In genomic region chr1:45043094-45043493, GRCh38 we compare ENCODE assay signal across 27 cellular contexts. TPM values are rescaled to one million over a fixed set of nuclear protein-coding genes. Genes with fewer than 3 reads are reported as not detected.
DNase-seq lines count a peak whose midpoint lies in the region; ATAC-seq, FAIRE-seq and TF ChIP-seq lines count a peak whose summit lies in the region.
"Had no signal": no experiment of that assay in that cellular context is flagged by ENCODE, and none has a peak within 500 bp of the region (broad histone marks: within the 10 kb centered on the region; RNA-seq: fewer than 3 reads in every experiment).

No MANE protein-coding gene starts in this region.

- no peak overlapping the region for H2BK12ac ChIP-seq in H1 (ENCODE audit: low read depth, low read length)

- in situ Hi-C loops in KBM-7 (cut with MboI; ENCODE audit: low pct_unique_long_range_greater_than_20kb, low sequenced_read_pairs) = no loop called here

- H4K20me1 ChIP-seq in GM23338 (replicated peaks; ENCODE audit: insufficient read depth) (no peaks in the 10 kb centered on the region), Karpas-422 (ENCODE audit: insufficient read depth, low read depth, low read length) (no peaks in the 10 kb centered on the region), H1 (replicated peaks in 1 of 2; ENCODE audit: control insufficient read depth in 1 of 2, insufficient read depth in 2 of 2, low read length in 2 of 2) (peaks cover 0 to 1% of the 10 kb centered on the region in 2 experiments)
- H4K20me1 ChIP-seq: BLaER1 had no signal

- no peak overlapping the region for H2AFZ ChIP-seq in GM23338
- H2AFZ ChIP-seq in Karpas-422 (ENCODE audit: low read length) = no peak overlapping the region
- no peak overlapping the region for H2AFZ ChIP-seq in H1 (ENCODE audit: low read length)

- H4K5ac ChIP-seq in H1 (ENCODE audit: insufficient read length, low read depth, low read length) (no peak overlapping the region), mesendoderm (ENCODE audit: low read length) (no peak overlapping the region)

- H3K4me3 Mint-ChIP-seq in GM23338 = no peak overlapping the region
- H3K4me3 Mint-ChIP-seq: CD14-positive monocyte; CD4-positive, alpha-beta memory T cell; CD4-positive, CD25-positive, alpha-beta regulatory T cell; CD8-positive, alpha-beta memory T cell had no signal

- H3K4me3 ChIP-seq in GM23338 (no peak overlapping the region), Karpas-422 (ENCODE audit: low read length) (no peak overlapping the region), H1 (ENCODE audit: extremely low read depth in 1 of 4, insufficient read depth in 2 of 4, low read depth in 3 of 4, low read length in 4 of 4) (no peak overlapping the region), mesendoderm (ENCODE audit: low read length) (no peak overlapping the region), vagina (no peak overlapping the region)
- H3K4me3 ChIP-seq: BLaER1, GM12878 had no signal

- H2AK5ac ChIP-seq in H1 (ENCODE audit: low read depth, low read length) (no peak overlapping the region), mesendoderm (ENCODE audit: low read length) (no peak overlapping the region)

- H3K4ac ChIP-seq in H1 (replicated peaks; ENCODE audit: insufficient read length, low read depth, low read length) (no peak overlapping the region), mesendoderm (ENCODE audit: low read depth, low read length) (no peak overlapping the region)

- H3K18ac ChIP-seq in H1 (ENCODE audit: extremely low read depth, low read length) (no peak overlapping the region), mesendoderm (ENCODE audit: low read length) (no peak overlapping the region)

- H3K9me3 Mint-ChIP-seq in GM23338 = no peaks in the 10 kb centered on the region
- H3K9me3 Mint-ChIP-seq: CD14-positive monocyte; CD4-positive, alpha-beta memory T cell; CD4-positive, CD25-positive, alpha-beta regulatory T cell; CD8-positive, alpha-beta memory T cell had no signal

- no peak overlapping the region for H3K9ac ChIP-seq in Karpas-422 (ENCODE audit: low read length)
- H3K9ac ChIP-seq in H1 (replicated peaks in 1 of 4; ENCODE audit: extremely low read depth in 1 of 4, low read depth in 3 of 4, low read length in 3 of 4) = no peak overlapping the region
- no peak overlapping the region for H3K9ac ChIP-seq in mesendoderm (ENCODE audit: low read length)
- H3K9ac ChIP-seq: BLaER1 had no signal

- H4K91ac ChIP-seq in H1 (replicated peaks; ENCODE audit: insufficient read length, low read length) = no peak overlapping the region

- no peaks in the 10 kb centered on the region for H3F3A ChIP-seq in GM23338 (replicated peaks; ENCODE audit: low read depth)

- H3K4me1 ChIP-seq in GM23338 (ENCODE audit: insufficient read depth) = peaks cover 7% of the 10 kb centered on the region; the same call in 1 of the 2 replicates
- H3K4me1 ChIP-seq in Karpas-422 (ENCODE audit: low read length) = no peaks in the 10 kb centered on the region
- peaks cover 0 to 3% (median 0%) of the 10 kb centered on the region in 4 experiments; a peak in 1 of 7 replicates for H3K4me1 ChIP-seq in H1 (replicated peaks in 1 of 4; ENCODE audit: control insufficient read depth in 3 of 4, insufficient read depth in 4 of 4, low read length in 3 of 4)
- H3K4me1 ChIP-seq in mesendoderm (ENCODE audit: control insufficient read depth, low read depth, low read length) = no peaks in the 10 kb centered on the region
- H3K4me1 ChIP-seq in vagina = no peaks in the 10 kb centered on the region
- H3K4me1 ChIP-seq: BE2C had no signal

- no peak for TF ChIP-seq EP300 in H1 (IDR thresholded peaks at IDR 0.05; ENCODE audit: borderline replicate concordance in 1 of 2, low read depth in 2 of 2, low read length in 2 of 2)

- H2BK15ac ChIP-seq in H1 (ENCODE audit: low read length) = no peak overlapping the region
- no peak overlapping the region for H2BK15ac ChIP-seq in mesendoderm (replicated peaks; ENCODE audit: low read depth)

- no peak for TF ChIP-seq RAD21 in H1 (IDR thresholded peaks at IDR 0.05 in 1 of 2, conservative IDR thresholded peaks at IDR 0.05 in 1 of 2; ENCODE audit: low read depth in 2 of 2, low read length in 2 of 2)

- peaks cover 9% of the 10 kb centered on the region for H3K4me1 Mint-ChIP-seq in GM23338
- H3K4me1 Mint-ChIP-seq: CD4-positive, alpha-beta memory T cell; CD4-positive, CD25-positive, alpha-beta regulatory T cell; CD8-positive, alpha-beta memory T cell had no signal

- TF ChIP-seq CTCF in GM23338 (conservative IDR thresholded peaks at IDR 0.05; ENCODE audit: low read depth in 2 of 2) = no peak
- no peak for TF ChIP-seq CTCF in H1 (IDR thresholded peaks at IDR 0.05; ENCODE audit: control extremely low read depth in 1 of 3, insufficient read depth in 1 of 3, low read depth in 1 of 3, low read length in 3 of 3)
- TF ChIP-seq CTCF in vagina (IDR thresholded peaks at IDR 0.05) = no peak

- H3K14ac ChIP-seq in H1 (ENCODE audit: insufficient read length) = no peak overlapping the region

- intact Hi-C loops in vagina (cut with DNase I) = no loop called here

- peak; percentile 45 for FAIRE-seq in H1 (lab: Jason Lieb, UNC)
- FAIRE-seq: A204.1, GM12878, GM12892 had no signal

- H3K36me3 Mint-ChIP-seq in GM23338 (ENCODE audit: low read depth) = no peaks in the 10 kb centered on the region
- H3K36me3 Mint-ChIP-seq: CD14-positive monocyte; CD4-positive, CD25-positive, alpha-beta regulatory T cell had no signal

- TF ChIP-seq POLR2A in H1 (IDR thresholded peaks at IDR 0.05; ENCODE audit: control extremely low read depth in 1 of 2, low read depth in 2 of 2, low read length in 2 of 2) = no peak
- no peak for TF ChIP-seq POLR2A in vagina (IDR thresholded peaks at IDR 0.05)

- H3K9me2 ChIP-seq in GM23338 (ENCODE audit: insufficient read depth) (no peaks in the 10 kb centered on the region), Karpas-422 (replicated peaks; ENCODE audit: insufficient read depth, low read length) (no peaks in the 10 kb centered on the region)

- no peaks in the 10 kb centered on the region for H3K9me3 ChIP-seq in Karpas-422 (ENCODE audit: low read length)
- H3K9me3 ChIP-seq in H1 (ENCODE audit: insufficient read depth in 2 of 2, low read depth in 1 of 2, low read length in 1 of 2) = no peaks in the 10 kb centered on the region
- H3K9me3 ChIP-seq in vagina = no peaks in the 10 kb centered on the region
- H3K9me3 ChIP-seq: BE2C, BLaER1 had no signal

- DNase-seq in GM23338 (ENCODE audit: low spot score) (no peak), Karpas-422 (peak; percentile 14), H1 (ENCODE audit: low read depth in 1 of 2, low spot score in 2 of 2) (no peak), mesendoderm (peak; percentile 29), vagina (ENCODE audit: extremely low spot score in 2 of 2) (no peak), NCI-H510A treated with DMSO at 0.1 percent for 48 hours (lab: John Stamatoyannopoulos, UW) (no peak), KBM-7 (no peak)
- DNase-seq: 8988T; ACHN; BE2C; C1 segment of cervical spinal cord; CD4-positive, alpha-beta memory T cell; CD4-positive, CD25-positive, alpha-beta regulatory T cell; CD8-positive, alpha-beta memory T cell; COR-L47; DMS 273 treated with DMSO at 0.1 percent for 48 hours; DMS153; DMS53; DMS79; DND-41; EL; GDM1 had no signal

- H3K27ac ChIP-seq in GM23338 (ENCODE audit: low read depth) = no peak overlapping the region
- H3K27ac ChIP-seq in Karpas-422 (ENCODE audit: low read length) = no peak overlapping the region
- H3K27ac ChIP-seq in H1 (ENCODE audit: low read depth, low read length) = no peak overlapping the region
- no peak overlapping the region for H3K27ac ChIP-seq in mesendoderm (ENCODE audit: low read depth, low read length)
- H3K27ac ChIP-seq in vagina = no peak overlapping the region
- H3K27ac ChIP-seq: BLaER1 had no signal

- H3K27me3 Mint-ChIP-seq in GM23338 (ENCODE audit: insufficient read depth, low read depth, poor library complexity) = no peaks in the 10 kb centered on the region
- H3K27me3 Mint-ChIP-seq: CD4-positive, alpha-beta memory T cell; CD8-positive, alpha-beta memory T cell had no signal

- ATAC-seq in GM23338 = peak; percentile 48; the same call in 2 of the 3 replicates
- ATAC-seq: GM12878 had no signal

- H3K23ac ChIP-seq in H1 (ENCODE audit: insufficient read length) (no peak overlapping the region), mesendoderm (ENCODE audit: low read length) (no peak overlapping the region)

- CTCF ChIA-PET in H1 (lab: Charles Lee; ENCODE audit: partially characterized antibody) = interaction anchor here (0.9 to 1.4 kb wide), 4 partner anchors 10 to 141 kb away, joined by 3 to 7 read pairs (median 4); no protein-coding TSS in a partner anchor

- no peaks in the 10 kb centered on the region for H3K23me2 ChIP-seq in H1 (ENCODE audit: low read depth, low read length)

- H3K79me2 ChIP-seq in GM23338 (replicated peaks; ENCODE audit: insufficient read depth) (no peaks in the 10 kb centered on the region), Karpas-422 (ENCODE audit: low read length) (no peaks in the 10 kb centered on the region), H1 (ENCODE audit: control insufficient read depth in 1 of 2, insufficient read depth in 2 of 2, low read length in 2 of 2) (no peaks in the 10 kb centered on the region), mesendoderm (ENCODE audit: control insufficient read depth, insufficient read depth, low read length) (no peaks in the 10 kb centered on the region)

- H3K27me3 ChIP-seq in GM23338 (ENCODE audit: insufficient read depth) (no peaks in the 10 kb centered on the region), Karpas-422 (ENCODE audit: low read length) (no peaks in the 10 kb centered on the region), H1 (replicated peaks in 1 of 4; ENCODE audit: control insufficient read depth in 3 of 4, extremely low read depth in 1 of 4, insufficient read depth in 3 of 4, low read length in 3 of 4) (no peaks in the 10 kb centered on the region), mesendoderm (ENCODE audit: insufficient read depth, low read length, poor library complexity) (no peaks in the 10 kb centered on the region), vagina (no peaks in the 10 kb centered on the region)
- H3K27me3 ChIP-seq: BE2C, BLaER1 had no signal

- POLR2A ChIA-PET in H1 (lab: Charles Lee; ENCODE audit: partially characterized antibody) = interaction anchor here (1.7 kb wide), 1 partner anchor 9 kb away, joined by 5 read pairs; no protein-coding TSS in a partner anchor

- H3K79me1 ChIP-seq in H1 (ENCODE audit: low read depth, low read length) (no peaks in the 10 kb centered on the region), mesendoderm (ENCODE audit: low read length) (no peaks in the 10 kb centered on the region)

- WGBS in H1 (ENCODE audit: extremely low coverage in 1 of 2, insufficient coverage in 1 of 2, insufficient read length in 1 of 2, insufficient replicate concordance in 2 of 2, low coverage in 1 of 2, low lambda C conversion rate in 2 of 2, missing lambda C conversion rate in 1 of 2), 2 experiments = 85% methylated on average over 5 of the region's 5 CpGs; no CpG with 5 or more reads in 1 of the 2 experiments
- WGBS in mesendoderm (ENCODE audit: extremely low coverage, insufficient coverage, low lambda C conversion rate) = no CpG with 5 or more reads among the region's 5 CpGs

- H4K8ac ChIP-seq in H1 (ENCODE audit: extremely low read depth, insufficient read depth, low read length) (no peak overlapping the region), mesendoderm (ENCODE audit: low read depth, low read length) (no peak overlapping the region)

- H3K4me2 ChIP-seq in GM23338 = no peak overlapping the region
- H3K4me2 ChIP-seq in Karpas-422 (ENCODE audit: low read depth, low read length, poor library complexity, severe bottlenecking) = no peak overlapping the region
- H3K4me2 ChIP-seq in H1 (ENCODE audit: insufficient read depth in 1 of 2, low read depth in 2 of 2, low read length in 2 of 2) = no peak overlapping the region
- H3K4me2 ChIP-seq in mesendoderm (ENCODE audit: low read length) = no peak overlapping the region
- H3K4me2 ChIP-seq: BLaER1 had no signal

- no peak overlapping the region for H3K56ac ChIP-seq in H1 (replicated peaks; ENCODE audit: insufficient read length, low read depth, low read length)
- no peak overlapping the region for H3K56ac ChIP-seq in mesendoderm (ENCODE audit: low read length)

- no peak overlapping the region for H2BK20ac ChIP-seq in H1 (ENCODE audit: low read length)

- H3K27ac Mint-ChIP-seq in GM23338 = no peak overlapping the region
- H3K27ac Mint-ChIP-seq: CD14-positive monocyte; CD4-positive, alpha-beta memory T cell; CD4-positive, CD25-positive, alpha-beta regulatory T cell had no signal

- no peaks in the 10 kb centered on the region for H3K36me3 ChIP-seq in GM23338 (ENCODE audit: insufficient read depth)
- no peaks in the 10 kb centered on the region for H3K36me3 ChIP-seq in Karpas-422 (ENCODE audit: insufficient read depth, low read length)
- no peaks in the 10 kb centered on the region for H3K36me3 ChIP-seq in H1 (ENCODE audit: control insufficient read depth in 2 of 4, insufficient read depth in 4 of 4, low read length in 3 of 4)
- H3K36me3 ChIP-seq in mesendoderm (ENCODE audit: control insufficient read depth, insufficient read depth, low read length) = no peaks in the 10 kb centered on the region
- peaks cover 0 to 8% of the 10 kb centered on the region in 2 donors for H3K36me3 ChIP-seq in vagina
- H3K36me3 ChIP-seq: BE2C, BLaER1 had no signal

- H2BK5ac ChIP-seq in H1 (ENCODE audit: low read depth, low read length) (no peak overlapping the region), mesendoderm (ENCODE audit: low read length) (no peak overlapping the region)

- H2BK120ac ChIP-seq in H1 (replicated peaks; ENCODE audit: low read depth, low read length) (no peak overlapping the region), mesendoderm (ENCODE audit: low read depth, low read length) (no peak overlapping the region)

RNA-seq across cellular contexts. Expression of gene UROD, which starts 31.0 kb away (rescaled TPM):
- 82.4 and 90.9 TPM in 2 replicates for total RNA-seq in GM23338 (2014; rRNA removed; shearing (Covaris generic))
- polyA plus RNA-seq in GM23338 (2016; fragmentation: Nextera tagmentation; extraction: Ambion mirVana) (106 and 108 TPM in 2 replicates), H1 (2011; rRNA removed) (210 and 220 TPM in 2 replicates)
- 99.1 and 127 TPM in 2 replicates for total RNA-seq in Karpas-422 (2014; rRNA removed; shearing (Covaris generic); ENCODE audit: low replicate concordance)
- 86.6 TPM in 2 replicates for total RNA-seq in H1 (2021; fragmentation: NEBNext Ultra II Directional; extraction: Animal tissue kit (Norgen Biotek cat#: 25700))
- 197 TPM for polyA plus RNA-seq in H1 (2011; cell fraction: cytosol; rRNA removed)
- polyA plus RNA-seq in H1 (2011; cell fraction: nucleus; rRNA removed) = 231 TPM
- 81.1 to 107 TPM (median 105 TPM) in 4 replicates for polyA plus RNA-seq in H1 (2012, experiment 1 of 2)
- polyA plus RNA-seq in H1 (2012, experiment 2 of 2) = 151 TPM
- polyA plus RNA-seq in H1 (2013, experiment 1 of 2) = 73.5 TPM
- 69.4 TPM for polyA plus RNA-seq in H1 (2013, experiment 2 of 2)
- polyA minus RNA-seq in H1 (2011; rRNA and poly(A)+ RNA removed) = 111 and 119 TPM in 2 replicates
- polyA minus RNA-seq in H1 (2011; cell fraction: cytosol; rRNA and poly(A)+ RNA removed) = 44.8 TPM
- 58.1 TPM for polyA minus RNA-seq in H1 (2011; cell fraction: nucleus; rRNA and poly(A)+ RNA removed)
- polyA plus RNA-seq in mesendoderm (2013, experiment 1 of 2) = 189 TPM
- polyA plus RNA-seq in mesendoderm (2013, experiment 2 of 2) = 184 TPM
- 65.6 TPM for total RNA-seq in vagina

RNA-seq across cellular contexts. Expression of gene HECTD3, which starts 32.0 kb away (rescaled TPM):
- total RNA-seq in GM23338 (2014; rRNA removed; shearing (Covaris generic)) = 31.0 and 31.4 TPM in 2 replicates
- 13.1 and 16.6 TPM in 2 replicates for polyA plus RNA-seq in GM23338 (2016; fragmentation: Nextera tagmentation; extraction: Ambion mirVana)
- 6.9 and 8.8 TPM in 2 replicates for total RNA-seq in Karpas-422 (2014; rRNA removed; shearing (Covaris generic); ENCODE audit: low replicate concordance)
- 31.1 and 32.9 TPM in 2 replicates for total RNA-seq in H1 (2021; fragmentation: NEBNext Ultra II Directional; extraction: Animal tissue kit (Norgen Biotek cat#: 25700))
- polyA plus RNA-seq in H1 (2011; rRNA removed) = 51.6 and 52.7 TPM in 2 replicates
- 36.1 TPM for polyA plus RNA-seq in H1 (2011; cell fraction: cytosol; rRNA removed)
- 54.0 TPM for polyA plus RNA-seq in H1 (2011; cell fraction: nucleus; rRNA removed)
- polyA plus RNA-seq in H1 (2012, experiment 1 of 2) = 31.5 to 38.4 TPM (median 36.8 TPM) in 4 replicates
- 40.8 TPM for polyA plus RNA-seq in H1 (2012, experiment 2 of 2)
- polyA plus RNA-seq in H1 (2013, experiment 1 of 2) = 23.2 TPM
- 22.1 TPM for polyA plus RNA-seq in H1 (2013, experiment 2 of 2)
- polyA minus RNA-seq in H1 (2011; rRNA and poly(A)+ RNA removed) = 48.2 and 48.8 TPM in 2 replicates
- 21.4 TPM for polyA minus RNA-seq in H1 (2011; cell fraction: cytosol; rRNA and poly(A)+ RNA removed)
- 14.6 TPM for polyA minus RNA-seq in H1 (2011; cell fraction: nucleus; rRNA and poly(A)+ RNA removed)
- 29.5 TPM for polyA plus RNA-seq in mesendoderm (2013, experiment 1 of 2)
- 29.1 TPM for polyA plus RNA-seq in mesendoderm (2013, experiment 2 of 2)
- total RNA-seq in vagina = 29.7 TPM

RNA-seq across cellular contexts. Expression of gene EIF2B3, which starts 56.7 kb away (rescaled TPM):
- total RNA-seq in GM23338 (2014; rRNA removed; shearing (Covaris generic)) = 30.3 and 36.4 TPM in 2 replicates
- 28.6 and 31.9 TPM in 2 replicates for polyA plus RNA-seq in GM23338 (2016; fragmentation: Nextera tagmentation; extraction: Ambion mirVana)
- total RNA-seq in Karpas-422 (2014; rRNA removed; shearing (Covaris generic); ENCODE audit: low replicate concordance) = 22.4 and 25.0 TPM in 2 replicates
- total RNA-seq in H1 (2021; fragmentation: NEBNext Ultra II Directional; extraction: Animal tissue kit (Norgen Biotek cat#: 25700)) = 31.2 and 34.5 TPM in 2 replicates
- 11.9 and 19.1 TPM in 2 replicates for polyA plus RNA-seq in H1 (2011; rRNA removed)
- polyA plus RNA-seq in H1 (2011; cell fraction: cytosol; rRNA removed) = 28.2 TPM
- polyA plus RNA-seq in H1 (2011; cell fraction: nucleus; rRNA removed) = 7.4 TPM
- polyA plus RNA-seq in H1 (2012, experiment 1 of 2) = 27.6 to 34.4 TPM (median 29.1 TPM) in 4 replicates
- 4.4 TPM for polyA plus RNA-seq in H1 (2012, experiment 2 of 2)
- polyA plus RNA-seq in H1 (2013, experiment 1 of 2) = 24.1 TPM
- 24.9 TPM for polyA plus RNA-seq in H1 (2013, experiment 2 of 2)
- 24.6 and 30.0 TPM in 2 replicates for polyA minus RNA-seq in H1 (2011; rRNA and poly(A)+ RNA removed)
- 13.4 TPM for polyA minus RNA-seq in H1 (2011; cell fraction: cytosol; rRNA and poly(A)+ RNA removed)
- polyA minus RNA-seq in H1 (2011; cell fraction: nucleus; rRNA and poly(A)+ RNA removed) = 28.6 TPM
- 30.8 TPM for polyA plus RNA-seq in mesendoderm (2013, experiment 1 of 2)
- 32.0 TPM for polyA plus RNA-seq in mesendoderm (2013, experiment 2 of 2)
- total RNA-seq in vagina = 25.0 TPM

Comparison
In these comparisons a context has a peak if more than half of its experiments do, and no peak if none do; other contexts are left out.
1. DNase-seq: peak in Karpas-422 (single experiment) and mesendoderm (single experiment); none in GM23338 (single experiment), H1 (0 of 2), vagina (0 of 2), NCI-H510A treated with DMSO at 0.1 percent for 48 hours (single experiment) and KBM-7 (single experiment).